Comparison of ENCODE assay signal across 8 cellular contexts in the genomic region with DNA sequence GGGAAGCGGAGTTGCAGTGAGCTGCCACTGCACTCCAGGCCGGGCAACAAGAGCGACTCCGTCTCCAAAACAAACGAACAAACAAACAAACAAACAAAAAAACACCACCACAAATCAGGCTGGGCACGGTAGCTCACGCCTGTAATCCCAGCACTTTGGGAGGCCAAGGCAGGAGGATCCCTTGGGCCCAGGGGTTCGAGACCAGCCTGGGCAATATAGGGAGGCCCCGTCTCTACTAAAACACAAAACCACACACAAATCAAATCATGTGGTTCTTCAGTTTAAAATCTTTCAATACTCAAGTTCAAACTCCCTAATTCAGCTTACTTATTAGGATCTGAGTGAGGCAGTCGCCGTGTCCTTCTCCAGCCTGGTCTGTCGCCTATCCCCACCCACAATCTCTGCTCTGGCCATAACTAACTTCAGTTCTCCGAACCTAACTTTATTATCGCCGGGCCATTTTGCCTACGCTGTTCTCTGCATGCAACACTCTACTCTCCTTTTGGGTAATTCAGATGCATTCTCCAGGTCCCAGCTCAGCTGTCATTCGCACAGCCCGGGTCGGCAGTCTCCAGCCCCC. TPM values are rescaled to one million over a fixed set of nuclear protein-coding genes. Genes with fewer than 3 reads are reported as not detected.
DNase-seq lines count a peak whose midpoint lies in the region; TF ChIP-seq lines count a peak whose summit lies in the region.

No MANE protein-coding gene starts in this region.

- peak overlapping the region; percentile 9 to 79 for H3K4ac ChIP-seq in mesenchymal stem cell (ENCODE audit: low read depth in 1 of 2, low read length in 2 of 2)

- no peak overlapping the region for H2BK15ac ChIP-seq in mesenchymal stem cell (ENCODE audit: low read depth, poor library complexity, severe bottlenecking)

- H4K8ac ChIP-seq in mesenchymal stem cell (ENCODE audit: low read length): peak overlapping the region; percentile 91

- H3K14ac ChIP-seq in mesenchymal stem cell (ENCODE audit: low read length in 2 of 2): no peak overlapping the region

- DNase-seq in GM19238 (ENCODE audit: insufficient read length, low spot score) (peak; percentile 16), MCF 10A (ENCODE audit: unreplicated experiment) (no peak), mesenchymal stem cell (no peak), retina (no peak), NCI-H82 treated with DMSO at 0.1 percent for 48 hours (lab: John Stamatoyannopoulos, UW; ENCODE audit: unreplicated experiment) (no peak), pons (ENCODE audit: low spot score) (no peak), OCI-M2 (lab: John Stamatoyannopoulos, UW; ENCODE audit: unreplicated experiment) (no peak)

- BruUV-seq in MCF 10A (replicated peaks; lab: Mats Ljungman, UMichigan): TSS peak; percentile 88

- H3K79me1 ChIP-seq in mesenchymal stem cell (replicated peaks; ENCODE audit: low read length, poor library complexity, severe bottlenecking): no peaks in the 10 kb centered on the region

- peak overlapping the region; percentile 79 for H2AFZ ChIP-seq in mesenchymal stem cell (ENCODE audit: low read depth, low read length)

- TF ChIP-seq CTCF in MCF 10A (IDR thresholded peaks at IDR 0.05; ENCODE audit: unreplicated experiment): no peak

- peaks cover 20% of the 10 kb centered on the region for H3K4me1 Mint-ChIP-seq in MCF 10A (ENCODE audit: insufficient read depth, unreplicated experiment)

- no peaks in the 10 kb centered on the region for H3K9me3 ChIP-seq in HUES48 (ENCODE audit: control insufficient read depth, insufficient read depth, low read length)
- H3K9me3 ChIP-seq in mesenchymal stem cell (ENCODE audit: control insufficient read depth, low read length): no peaks in the 10 kb centered on the region

- no peaks in the 10 kb centered on the region for H3K9me3 Mint-ChIP-seq in MCF 10A (ENCODE audit: unreplicated experiment)

- peak overlapping the region; percentile 92 for H3K4me3 Mint-ChIP-seq in MCF 10A (ENCODE audit: unreplicated experiment)

- H3K4me2 ChIP-seq in mesenchymal stem cell (ENCODE audit: low read length, poor library complexity, severe bottlenecking): peak overlapping the region; percentile 90

- H3K4me1 ChIP-seq in HUES48 (ENCODE audit: control insufficient read depth, insufficient read depth, low read length) (no peaks in the 10 kb centered on the region), mesenchymal stem cell (ENCODE audit: control insufficient read depth, insufficient read depth, low read depth, low read length) (peaks cover 8% of the 10 kb centered on the region)

- intact Hi-C loops in MCF 10A (cut with micrococcal nuclease): no loop called here

- peak overlapping the region in 1 of 2 experiments; percentile 59 for H3K23ac ChIP-seq in mesenchymal stem cell (ENCODE audit: low read length in 2 of 2)

- 34% methylated on average over 19 of the region's 19 CpGs for WGBS in mesenchymal stem cell

- H3K4me3 ChIP-seq in HUES48 (ENCODE audit: low read depth, low read length) (peak overlapping the region; percentile 97), mesenchymal stem cell (ENCODE audit: insufficient read depth in 1 of 2, low read depth in 1 of 2, low read length in 2 of 2) (peak overlapping the region; percentile 83 to 97)

- peak overlapping the region; percentile 85 for H3K27ac Mint-ChIP-seq in MCF 10A (ENCODE audit: low read depth, unreplicated experiment)

- H3K27me3 ChIP-seq in HUES48 (ENCODE audit: control insufficient read depth, insufficient read depth, low read length) (no peaks in the 10 kb centered on the region), mesenchymal stem cell (ENCODE audit: control insufficient read depth in 1 of 2, insufficient read depth in 1 of 2, low read length in 2 of 2) (no peaks in the 10 kb centered on the region)

- POLR2A ChIA-PET in MCF 10A (lab: Yijun Ruan, JAX): interaction anchor here (0.6 to 1.6 kb wide), 6 partner anchors 8 to 637 kb away, joined by 3 to 15 read pairs (median 4); partner anchors contain the start of gene NDUFAF1

- no peak overlapping the region for H4K91ac ChIP-seq in mesenchymal stem cell (ENCODE audit: low read length)

- CTCF ChIA-PET in MCF 10A (lab: Yijun Ruan, JAX): interaction anchor here (0.6 kb wide), 1 partner anchor 378 kb away, joined by 3 read pairs; no protein-coding TSS in a partner anchor

- H3K27ac ChIP-seq in HUES48 (ENCODE audit: low read depth, low read length) (peak overlapping the region; percentile 89), mesenchymal stem cell (ENCODE audit: low read length, poor library complexity, severe bottlenecking) (peak overlapping the region; percentile 75)

- H3K18ac ChIP-seq in mesenchymal stem cell (ENCODE audit: low read depth in 1 of 2, low read length in 2 of 2): peak overlapping the region in 1 of 2 experiments; percentile 87

- H3K36me3 Mint-ChIP-seq in MCF 10A (ENCODE audit: insufficient read depth, unreplicated experiment): peaks cover 5% of the 10 kb centered on the region

- H2AK5ac ChIP-seq in mesenchymal stem cell (ENCODE audit: low read length, severe bottlenecking): no peak overlapping the region

- H3K9ac ChIP-seq in HUES48 (ENCODE audit: low read depth, low read length) (peak overlapping the region; percentile 90), mesenchymal stem cell (ENCODE audit: low read length) (peak overlapping the region; percentile 90)

- H3K27me3 Mint-ChIP-seq in MCF 10A (ENCODE audit: insufficient read depth, unreplicated experiment): no peaks in the 10 kb centered on the region

- H2BK12ac ChIP-seq in mesenchymal stem cell (ENCODE audit: low read length in 2 of 2): peak overlapping the region in 1 of 2 experiments; percentile 31

- H2BK5ac ChIP-seq in mesenchymal stem cell (ENCODE audit: low read depth, low read length, poor library complexity, severe bottlenecking): no peak overlapping the region

- H2BK120ac ChIP-seq in mesenchymal stem cell (ENCODE audit: low read depth, low read length): no peak overlapping the region

- no peaks in the 10 kb centered on the region for H3K36me3 ChIP-seq in HUES48 (ENCODE audit: control insufficient read depth, insufficient read depth, low read length)
- H3K36me3 ChIP-seq in mesenchymal stem cell (ENCODE audit: control insufficient read depth in 1 of 2, insufficient read depth in 2 of 2, low read depth in 1 of 2, low read length in 2 of 2): no peaks in the 10 kb centered on the region

RNA-seq across cellular contexts. Expression of gene RTF1, which starts 0.6 kb away (rescaled TPM):
- 30.2 and 30.6 TPM in 2 replicates for total RNA-seq in MCF 10A (2022)
- polyA plus RNA-seq in mesenchymal stem cell (2013, experiment 1 of 2): 41.0 TPM
- polyA plus RNA-seq in mesenchymal stem cell (2013, experiment 2 of 2): 41.1 TPM

RNA-seq across cellular contexts. Expression of gene NDUFAF1, which starts 14.0 kb away (rescaled TPM):
- 14.9 and 18.2 TPM in 2 replicates for total RNA-seq in MCF 10A (2022)
- 14.0 TPM for polyA plus RNA-seq in mesenchymal stem cell (2013, experiment 1 of 2)
- 13.4 TPM for polyA plus RNA-seq in mesenchymal stem cell (2013, experiment 2 of 2)
